In the genomic region with DNA sequence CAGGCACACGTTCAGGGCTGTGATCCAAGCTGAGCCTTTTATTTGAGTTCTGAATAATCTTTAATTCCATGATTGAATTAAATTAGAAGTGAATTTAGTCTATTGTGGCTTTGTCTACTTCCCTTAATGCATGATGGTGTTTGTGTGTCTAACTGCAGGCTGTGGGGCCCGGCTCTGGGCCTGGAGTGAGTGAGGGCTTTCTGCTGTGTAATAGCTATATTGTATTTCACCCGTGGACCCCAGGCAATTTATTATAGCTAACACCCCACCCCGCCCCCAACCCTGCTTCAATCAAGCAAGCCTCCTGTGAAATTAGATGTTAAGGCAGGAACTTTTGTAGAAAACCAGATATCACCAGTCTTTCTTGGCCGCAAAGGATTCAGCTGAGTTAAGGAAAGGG, we compare ENCODE assay signal across 19 cellular contexts.
A peak's percentile ranks its signal among the peaks of the same experiment; 100 is the strongest.
DNase-seq lines count a peak whose midpoint lies in the region; TF ChIP-seq lines count a peak whose summit lies in the region.
"Had no signal": no experiment of that assay in that cellular context is flagged by ENCODE, and none has a peak within 500 bp of the region (broad histone marks: within the 10 kb centered on the region; RNA-seq: fewer than 3 reads in every experiment).

No MANE protein-coding gene starts in this region.

- H3K4me1 ChIP-seq in breast epithelium: no peaks in the 10 kb centered on the region
- H3K4me1 ChIP-seq: BLaER1, HAP-1 had no signal

- H3K36me3 ChIP-seq in breast epithelium: no peaks in the 10 kb centered on the region
- H3K36me3 ChIP-seq: BLaER1, HAP-1 had no signal

- no peak overlapping the region for H3K4me3 ChIP-seq in AG04450 (ENCODE audit: low read depth, low read length)
- H3K4me3 ChIP-seq in breast epithelium: no peak overlapping the region
- H3K4me3 ChIP-seq: BLaER1, HAP-1 had no signal

- peak overlapping the region; percentile 13 for H3K27ac ChIP-seq in AG04450 (ENCODE audit: low read depth, low read length)
- H3K27ac ChIP-seq in breast epithelium: no peak overlapping the region
- H3K27ac ChIP-seq: 22Rv1, BLaER1 had no signal

- no peaks in the 10 kb centered on the region for H3K9me3 ChIP-seq in AG04450 (ENCODE audit: control insufficient read depth, insufficient read depth, low read length)
- H3K9me3 ChIP-seq in breast epithelium: no peaks in the 10 kb centered on the region
- H3K9me3 ChIP-seq: BLaER1, HAP-1 had no signal

- intact Hi-C loops in activated T-helper 1 cell treated with anti-CD3 and anti-CD28 coated beads, Interleukin-12 subunit alpha, Interleukin-12 subunit beta, Interleukin-2, Interleukin-4 antibody, amounts not matched to agents 30 ng/mL and 10 ng/mL and 1 ng/mL, durations not matched to agents 14 hours and 24 hours and 36 hours (cut with micrococcal nuclease): loop anchor here (5.0 kb wide), 1 partner anchor 248 kb away; no protein-coding TSS in a partner anchor
- intact Hi-C loops in breast epithelium (cut with DNase I; ENCODE audit: low total_unique reads): no loop called here

- no peaks in the 10 kb centered on the region for H3K27me3 Mint-ChIP-seq in activated T-helper 1 cell treated with anti-CD3 and anti-CD28 coated beads, Interleukin-12 subunit alpha, Interleukin-12 subunit beta, Interleukin-2, Interleukin-4 antibody, amounts not matched to agents 30 ng/mL and 10 ng/mL and 1 ng/mL, durations not matched to agents 14 hours and 24 hours and 36 hours (ENCODE audit: insufficient read depth)
- H3K27me3 Mint-ChIP-seq in mesothelial cell of epicardium (ENCODE audit: low read depth): no peaks in the 10 kb centered on the region
- H3K27me3 Mint-ChIP-seq: CD8-positive, alpha-beta memory T cell; IgD-negative memory B cell had no signal

- H3K4me3 Mint-ChIP-seq in activated T-helper 1 cell treated with anti-CD3 and anti-CD28 coated beads, Interleukin-12 subunit alpha, Interleukin-12 subunit beta, Interleukin-2, Interleukin-4 antibody, amounts not matched to agents 30 ng/mL and 10 ng/mL and 1 ng/mL, durations not matched to agents 14 hours and 24 hours and 36 hours: no peak overlapping the region
- no peak overlapping the region for H3K4me3 Mint-ChIP-seq in mesothelial cell of epicardium
- H3K4me3 Mint-ChIP-seq: CD8-positive, alpha-beta memory T cell had no signal

- TF ChIP-seq CTCF in AG04450 (IDR thresholded peaks at IDR 0.05; ENCODE audit: low read depth, low read length) (no peak), mesothelial cell of epicardium (IDR thresholded peaks at IDR 0.05; ENCODE audit: unreplicated experiment) (no peak), breast epithelium (IDR thresholded peaks at IDR 0.05) (no peak)

- H3K9me3 Mint-ChIP-seq in activated T-helper 1 cell treated with anti-CD3 and anti-CD28 coated beads, Interleukin-12 subunit alpha, Interleukin-12 subunit beta, Interleukin-2, Interleukin-4 antibody, amounts not matched to agents 30 ng/mL and 10 ng/mL and 1 ng/mL, durations not matched to agents 14 hours and 24 hours and 36 hours: no peaks in the 10 kb centered on the region
- no peaks in the 10 kb centered on the region for H3K9me3 Mint-ChIP-seq in mesothelial cell of epicardium
- H3K9me3 Mint-ChIP-seq: CD8-positive, alpha-beta memory T cell; IgD-negative memory B cell had no signal

- POLR2A ChIA-PET in AG04450 (lab: Yijun Ruan, JAX): no interaction called here

- DNase-seq in NCI-H1436 (lab: John Stamatoyannopoulos, UW) (peak; percentile 3), NCI-H1436 treated with DMSO at 0.1 percent for 48 hours (lab: John Stamatoyannopoulos, UW) (no peak), AG04450 (ENCODE audit: low read depth, low spot score) (no peak), mesothelial cell of epicardium (ENCODE audit: low spot score in 2 of 2, unreplicated experiment in 2 of 2) (no peak), NCI-H510A treated with DMSO at 0.1 percent for 48 hours (lab: John Stamatoyannopoulos, UW) (no peak), breast epithelium (ENCODE audit: low spot score in 2 of 2) (no peak), activated T-cell treated with anti-CD3 and anti-CD28 coated beads for 4 hours (no peak)
- DNase-seq in activated T-helper 1 cell treated with anti-CD3 and anti-CD28 coated beads, Interleukin-12 subunit alpha, Interleukin-12 subunit beta, Interleukin-2, Interleukin-4 antibody, amounts not matched to agents 30 ng/mL and 10 ng/mL and 1 ng/mL, durations not matched to agents 14 hours and 24 hours and 36 hours (ENCODE audit: low spot score): no peak
- DNase-seq: CD8-positive, alpha-beta memory T cell; DND-41; Kasumi-1; NCI-H1105; NCI-H187; NCI-H524 treated with DMSO at 0.1 percent for 48 hours; SHP77 treated with DMSO at 0.1 percent for 48 hours had no signal

- TF ChIP-seq POLR2A in breast epithelium (IDR thresholded peaks at IDR 0.05): no peak

- H3K36me3 Mint-ChIP-seq in activated T-helper 1 cell treated with anti-CD3 and anti-CD28 coated beads, Interleukin-12 subunit alpha, Interleukin-12 subunit beta, Interleukin-2, Interleukin-4 antibody, amounts not matched to agents 30 ng/mL and 10 ng/mL and 1 ng/mL, durations not matched to agents 14 hours and 24 hours and 36 hours (ENCODE audit: low read depth): peaks cover 15% of the 10 kb centered on the region
- peaks cover 2% of the 10 kb centered on the region for H3K36me3 Mint-ChIP-seq in mesothelial cell of epicardium

- H3K27me3 ChIP-seq in AG04450 (ENCODE audit: control insufficient read depth, insufficient read depth, low read length): no peaks in the 10 kb centered on the region
- no peaks in the 10 kb centered on the region for H3K27me3 ChIP-seq in breast epithelium
- H3K27me3 ChIP-seq: BLaER1 had no signal

- peaks cover 18% of the 10 kb centered on the region for H3K4me1 Mint-ChIP-seq in activated T-helper 1 cell treated with anti-CD3 and anti-CD28 coated beads, Interleukin-12 subunit alpha, Interleukin-12 subunit beta, Interleukin-2, Interleukin-4 antibody, amounts not matched to agents 30 ng/mL and 10 ng/mL and 1 ng/mL, durations not matched to agents 14 hours and 24 hours and 36 hours (ENCODE audit: low read depth)
- H3K4me1 Mint-ChIP-seq in mesothelial cell of epicardium: peaks cover 6% of the 10 kb centered on the region

- peak overlapping the region; percentile 3 for H3K27ac Mint-ChIP-seq in activated T-helper 1 cell treated with anti-CD3 and anti-CD28 coated beads, Interleukin-12 subunit alpha, Interleukin-12 subunit beta, Interleukin-2, Interleukin-4 antibody, amounts not matched to agents 30 ng/mL and 10 ng/mL and 1 ng/mL, durations not matched to agents 14 hours and 24 hours and 36 hours
- peak overlapping the region; percentile 37 for H3K27ac Mint-ChIP-seq in mesothelial cell of epicardium

- CTCF ChIA-PET in AG04450 (lab: Charles Lee): no interaction called here
